ENCODE assay signal across 17 cellular contexts in the genomic region with DNA sequence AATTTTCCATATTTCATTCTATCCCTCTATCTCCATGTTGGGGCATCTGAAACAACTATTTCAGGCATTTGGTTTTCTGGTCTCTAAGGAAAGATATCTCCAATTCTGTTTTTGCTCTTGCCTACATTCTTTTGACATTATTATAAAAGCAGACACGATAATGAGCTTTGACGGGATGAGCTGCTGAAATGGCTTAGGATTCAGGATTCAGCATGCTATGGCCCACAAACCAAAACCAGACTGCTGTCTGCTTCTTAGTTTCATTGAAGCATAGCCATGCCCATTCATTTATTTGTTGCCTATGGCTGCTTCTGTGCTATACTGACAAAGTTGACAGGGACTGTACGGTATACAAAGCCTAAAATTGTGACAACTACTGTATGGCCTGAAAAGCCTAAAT. TPM values are rescaled to one million over a fixed set of nuclear protein-coding genes. Genes with fewer than 3 reads are reported as not detected.
DNase-seq lines count a peak whose midpoint lies in the region; ATAC-seq and TF ChIP-seq lines count a peak whose summit lies in the region.
"Had no signal": no experiment of that assay in that cellular context is flagged by ENCODE, and none has a peak within 500 bp of the region (broad histone marks: within the 10 kb centered on the region; RNA-seq: fewer than 3 reads in every experiment).

No MANE protein-coding gene starts in this region.

- no peaks in the 10 kb centered on the region for H3K9me3 Mint-ChIP-seq in HFFc6
- H3K9me3 Mint-ChIP-seq: naive thymus-derived CD8-positive, alpha-beta T cell had no signal

- peak overlapping the region; percentile 49 for H3K4me3 Mint-ChIP-seq in HFFc6
- H3K4me3 Mint-ChIP-seq: activated CD4-positive, alpha-beta T cell treated with anti-CD3 and anti-CD28 coated beads for 36 hours; naive thymus-derived CD8-positive, alpha-beta T cell had no signal

- peak overlapping the region; percentile 63 for H3K4me2 ChIP-seq in skeletal muscle satellite cell (ENCODE audit: low read length)

- peaks cover 85% of the 10 kb centered on the region for H3K4me1 Mint-ChIP-seq in HFFc6 (ENCODE audit: low read depth)

- TF ChIP-seq CTCF in HFFc6 (IDR thresholded peaks at IDR 0.05) (no peak), right lobe of liver (IDR thresholded peaks at IDR 0.05) (no peak)

- no peaks in the 10 kb centered on the region for H3K27me3 Mint-ChIP-seq in HFFc6 (ENCODE audit: insufficient read depth)
- H3K27me3 Mint-ChIP-seq: activated CD4-positive, alpha-beta T cell treated with anti-CD3 and anti-CD28 coated beads for 36 hours had no signal

- ATAC-seq in SK-N-SH treated with all-trans-retinoic acid at 6 μM for 48 hours (peak; percentile 80), right lobe of liver (no peak)
- ATAC-seq: lower lobe of right lung; naive thymus-derived CD8-positive, alpha-beta T cell had no signal

- no peaks in the 10 kb centered on the region for H3K36me3 ChIP-seq in skeletal muscle satellite cell (ENCODE audit: insufficient read depth, low read length)
- H3K36me3 ChIP-seq in right lobe of liver = no peaks in the 10 kb centered on the region
- H3K36me3 ChIP-seq: BLaER1 treated with 17β-estradiol and CSF1 and Interleukin-3, amounts not matched to agents 10 nM and 100 nM; lower lobe of right lung; tibial artery had no signal

- H3K9me3 ChIP-seq in skeletal muscle satellite cell (replicated peaks; ENCODE audit: low read length) = no peaks in the 10 kb centered on the region
- no peaks in the 10 kb centered on the region for H3K9me3 ChIP-seq in right lobe of liver
- H3K9me3 ChIP-seq: BLaER1 treated with 17β-estradiol and CSF1 and Interleukin-3, amounts not matched to agents 10 nM and 100 nM; lower lobe of right lung; tibial artery had no signal

- peaks cover 15% of the 10 kb centered on the region for H3K36me3 Mint-ChIP-seq in HFFc6 (ENCODE audit: low read depth)

- H3K9ac ChIP-seq in skeletal muscle satellite cell (ENCODE audit: low read depth, low read length) = peak overlapping the region; percentile 44
- H3K9ac ChIP-seq: BLaER1 treated with 17β-estradiol and CSF1 and Interleukin-3, amounts not matched to agents 10 nM and 100 nM had no signal

- no peak overlapping the region for H3K27ac ChIP-seq in right lobe of liver
- H3K27ac ChIP-seq: BLaER1 treated with 17β-estradiol and CSF1 and Interleukin-3, amounts not matched to agents 10 nM and 100 nM; lower lobe of right lung had no signal

- H3K27me3 ChIP-seq in skeletal muscle satellite cell (ENCODE audit: control insufficient read depth, insufficient read depth, low read length) = no peaks in the 10 kb centered on the region
- H3K27me3 ChIP-seq in right lobe of liver = no peaks in the 10 kb centered on the region
- H3K27me3 ChIP-seq: BLaER1 treated with 17β-estradiol and CSF1 and Interleukin-3, amounts not matched to agents 10 nM and 100 nM; tibial artery had no signal

- H3K4me3 ChIP-seq in skeletal muscle satellite cell (ENCODE audit: low read length) = peak overlapping the region; percentile 40
- no peak overlapping the region for H3K4me3 ChIP-seq in right lobe of liver
- H3K4me3 ChIP-seq: BLaER1 treated with 17β-estradiol and CSF1 and Interleukin-3, amounts not matched to agents 10 nM and 100 nM; lower lobe of right lung; tibial artery had no signal

- TF ChIP-seq POLR2A in right lobe of liver (IDR thresholded peaks at IDR 0.05) = no peak

- DNase-seq in HFFc6 = peak; percentile 43
- peak; percentile 49 for DNase-seq in fibroblast of peridontal ligament (ENCODE audit: extremely low read depth)
- no peak for DNase-seq in NCI-H1417 (lab: John Stamatoyannopoulos, UW)
- DNase-seq in NCI-H1436 treated with DMSO at 0.1 percent for 48 hours (lab: John Stamatoyannopoulos, UW) = no peak
- DNase-seq in right lobe of liver = no peak
- DNase-seq: activated CD8-positive, alpha-beta memory T cell treated with anti-CD3 and anti-CD28 coated beads, Interleukin-2, amount 50 U/mL, for 4 hours; activated gamma-delta T cell; DMS 273 treated with DMSO at 0.1 percent for 48 hours; Karpas-422; lower lobe of right lung; naive thymus-derived CD8-positive, alpha-beta T cell; posterior cingulate gyrus; tibial artery had no signal

- H3K4me1 ChIP-seq in skeletal muscle satellite cell (ENCODE audit: control insufficient read depth, insufficient read depth, low read length) = peaks cover 81% of the 10 kb centered on the region
- no peaks in the 10 kb centered on the region for H3K4me1 ChIP-seq in right lobe of liver

- intact Hi-C loops in right lobe of liver (cut with DNase I) = no loop called here

- 89% methylated on average over 3 of the region's 3 CpGs for WGBS in right lobe of liver (ENCODE audit: insufficient coverage, low coverage, low lambda C conversion rate, missing lambda C conversion rate)

- H3K27ac Mint-ChIP-seq in HFFc6 = peak overlapping the region; percentile 71
- H3K27ac Mint-ChIP-seq: activated CD4-positive, alpha-beta T cell treated with anti-CD3 and anti-CD28 coated beads for 36 hours had no signal

TF ChIP-seq in SK-N-SH treated with all-trans-retinoic acid at 6 μM for 48 hours, 23 proteins besides CTCF, POLR2A, EP300 and RAD21:
- no peak for TF ChIP-seq ZNF8 (CRISPR knock-in tag; IDR thresholded peaks at IDR 0.05)
- peak; percentile 46; the same call in 1 of the 2 replicates for TF ChIP-seq ISL1 (CRISPR knock-in tag; IDR thresholded peaks at IDR 0.05)

RNA-seq across cellular contexts. Expression of a gene that starts 42.6 kb away (rescaled TPM):
- total RNA-seq in HFFc6 (2021; fragmentation: NEBNext Ultra II Directional; extraction: Animal tissue kit (Norgen Biotek cat#: 25700)) = 100 to 1,000 TPM; 191 to 431 (median 201) TPM
- total RNA-seq in skeletal muscle satellite cell (2012; rRNA removed) = 112 and 116 TPM in 2 replicates
- 10 to 100 TPM in 5 of 6 experiments, 1 to 10 TPM in 1; 6.6 to 25.0 (median 16.9) TPM for total RNA-seq in right lobe of liver

Comparison
In these comparisons a context has a peak if more than half of its experiments do, and no peak if none do; other contexts are left out.
1. DNase-seq: peak in HFFc6 (single experiment) and fibroblast of peridontal ligament (single experiment); none in NCI-H1417 (0 of 3), NCI-H1436 treated with DMSO at 0.1 percent for 48 hours (single experiment) and right lobe of liver (0 of 3).
2. RNA of a gene that starts 42.6 kb away (total RNA-seq): 191 to 431 TPM in HFFc6; 6.6 to 25.0 TPM in right lobe of liver; every median in the first group is over 4 times any median in the second.